9 cellular contexts compared by ENCODE assay signal in the genomic region with DNA sequence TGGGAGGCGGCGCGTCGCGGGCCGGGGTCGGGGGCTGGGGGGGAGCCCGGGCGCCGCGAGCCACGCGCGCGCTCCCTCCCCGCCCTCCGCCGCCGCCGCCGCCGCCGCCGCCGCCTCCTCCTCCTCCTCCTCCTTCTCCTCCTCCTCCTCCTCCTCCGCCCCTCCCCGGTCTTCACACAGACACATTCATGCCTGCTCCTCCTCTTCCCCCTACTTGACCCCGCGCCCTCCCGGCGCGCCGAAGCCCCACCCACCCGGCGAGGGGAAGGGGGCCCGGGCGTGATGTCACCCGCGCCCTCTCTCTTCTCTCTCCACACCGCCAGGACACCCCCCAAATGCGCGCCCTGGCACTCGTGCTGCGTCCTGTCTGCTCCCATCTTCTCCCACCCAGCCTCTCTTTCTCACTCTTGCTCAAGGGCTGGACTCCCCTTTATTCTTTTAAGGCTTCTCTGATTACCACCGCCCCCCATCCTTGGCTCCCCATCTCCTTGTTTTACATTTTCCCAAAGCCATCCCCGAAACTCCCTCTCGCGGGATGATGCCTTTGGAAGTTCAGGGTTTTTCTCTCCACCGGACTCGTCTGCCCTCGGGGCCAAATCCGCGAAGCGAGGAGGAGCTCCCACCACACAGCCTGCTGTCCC. TPM values are rescaled to one million over a fixed set of nuclear protein-coding genes. Genes with fewer than 3 reads are reported as not detected.
DNase-seq lines count a peak whose midpoint lies in the region; ATAC-seq and TF ChIP-seq lines count a peak whose summit lies in the region.
"Had no signal": no experiment of that assay in that cellular context is flagged by ENCODE, and none has a peak within 500 bp of the region (broad histone marks: within the 10 kb centered on the region; RNA-seq: fewer than 3 reads in every experiment).

No MANE protein-coding gene starts in this region.

- 7 to 15% methylated on average over 15 to 47 of the region's 54 CpGs for WGBS in heart right ventricle, 2 donors
- no CpG with 5 or more reads among the region's 54 CpGs for WGBS in trophoblast cell (ENCODE audit: extremely low coverage, insufficient coverage, insufficient read length)

- no peak for ATAC-seq in activated naive CD8-positive, alpha-beta T cell treated with anti-CD3 and anti-CD28 coated beads, Interleukin-2, amount 50 U/mL, for 24 hours
- peak; percentile 28 to 51 (median 41) for ATAC-seq in heart right ventricle
- ATAC-seq in HG03025 (IDR thresholded peaks at IDR 0.05; ENCODE audit: low FRiP score, unreplicated experiment), result no peak
- no peak for ATAC-seq in HG02571 (IDR thresholded peaks at IDR 0.05; ENCODE audit: unreplicated experiment)

- TF ChIP-seq CTCF in 22Rv1 (IDR thresholded peaks at IDR 0.05), result 0 out of 2 replicates have a peak, but pooled peaks have one; percentile 0
- no peak for TF ChIP-seq CTCF in heart right ventricle (IDR thresholded peaks at IDR 0.05)

- H3K36me3 ChIP-seq in H7 (replicated peaks; ENCODE audit: control insufficient read depth, insufficient read depth, low read length), result no peaks in the 10 kb centered on the region
- H3K36me3 ChIP-seq in heart right ventricle, result no peaks in the 10 kb centered on the region
- no peaks in the 10 kb centered on the region for H3K36me3 ChIP-seq in trophoblast cell (ENCODE audit: control insufficient read depth in 1 of 2, insufficient read depth in 2 of 2, low read length in 2 of 2)
- H3K36me3 ChIP-seq: neutrophil had no signal

- peak overlapping the region; percentile 58 for H2BK5ac ChIP-seq in trophoblast cell (ENCODE audit: low read depth, low read length, poor library complexity)

- H3K27ac ChIP-seq in 22Rv1 (peak overlapping the region; percentile 73), heart right ventricle (peak overlapping the region; percentile 44 to 87 (median 82)), trophoblast cell (ENCODE audit: low read depth, low read length) (peak overlapping the region; percentile 86)
- H3K27ac ChIP-seq: neutrophil had no signal

- intact Hi-C loops in heart right ventricle (cut with DNase I), result loop anchor here in 3 of 10 donors (5.0 to 10.0 kb wide), 3 partner anchors 133 to 256 kb away; no protein-coding TSS in a partner anchor

- H3K27me3 ChIP-seq in H7 (ENCODE audit: control insufficient read depth, insufficient read depth, low read length), result peaks cover 28% of the 10 kb centered on the region
- H3K27me3 ChIP-seq in heart right ventricle, result peaks cover 0 to 61% (median 0%) of the 10 kb centered on the region in 7 donors
- H3K27me3 ChIP-seq in trophoblast cell (ENCODE audit: insufficient read depth, low read length), result no peaks in the 10 kb centered on the region

- no peak overlapping the region for H3K27ac Mint-ChIP-seq in activated naive CD8-positive, alpha-beta T cell treated with anti-CD3 and anti-CD28 coated beads, Interleukin-2, amount 50 U/mL, for 24 hours

- peak overlapping the region; percentile 83 for H4K8ac ChIP-seq in trophoblast cell (ENCODE audit: low read depth, low read length)

- H3K4me1 Mint-ChIP-seq in activated naive CD8-positive, alpha-beta T cell treated with anti-CD3 and anti-CD28 coated beads, Interleukin-2, amount 50 U/mL, for 24 hours, result peaks cover 9% of the 10 kb centered on the region

- H3K14ac ChIP-seq in trophoblast cell (ENCODE audit: low read length), result peak overlapping the region; percentile 31

- no peak overlapping the region for H2BK120ac ChIP-seq in trophoblast cell (ENCODE audit: insufficient read depth, low read length, poor library complexity)

- H3K4me3 ChIP-seq in H7 (ENCODE audit: insufficient read depth, low read depth, low read length) (peak overlapping the region; percentile 81), heart right ventricle (peak overlapping the region in 9 of 10 donors; percentile 62 to 84 (median 80)), trophoblast cell (ENCODE audit: low read depth, low read length) (peak overlapping the region; percentile 90)

- H3K9me3 Mint-ChIP-seq in activated naive CD8-positive, alpha-beta T cell treated with anti-CD3 and anti-CD28 coated beads, Interleukin-2, amount 50 U/mL, for 24 hours, result no peaks in the 10 kb centered on the region

- peaks cover 61% of the 10 kb centered on the region for H3K27me3 Mint-ChIP-seq in activated naive CD8-positive, alpha-beta T cell treated with anti-CD3 and anti-CD28 coated beads, Interleukin-2, amount 50 U/mL, for 24 hours

- H3K4ac ChIP-seq in trophoblast cell (ENCODE audit: low read depth, low read length), result no peak overlapping the region

- H3K9ac ChIP-seq in trophoblast cell (ENCODE audit: low read length), result no peak overlapping the region

- no peak overlapping the region for H3K23ac ChIP-seq in trophoblast cell (ENCODE audit: low read length)

- no peaks in the 10 kb centered on the region for H3K36me3 Mint-ChIP-seq in activated naive CD8-positive, alpha-beta T cell treated with anti-CD3 and anti-CD28 coated beads, Interleukin-2, amount 50 U/mL, for 24 hours (ENCODE audit: low read depth)

- H3K79me1 ChIP-seq in trophoblast cell (ENCODE audit: low read length), result peaks cover 16% of the 10 kb centered on the region

- peak overlapping the region; percentile 43 for H2AFZ ChIP-seq in trophoblast cell (ENCODE audit: insufficient read depth, low read length, poor library complexity)

- H3K4me2 ChIP-seq in trophoblast cell (ENCODE audit: low read length), result peak overlapping the region; percentile 75

- no peak overlapping the region for H2AK5ac ChIP-seq in trophoblast cell (ENCODE audit: low read length)

- peak overlapping the region; percentile 54 for H2BK12ac ChIP-seq in trophoblast cell (ENCODE audit: low read length)

- H4K12ac ChIP-seq in trophoblast cell (ENCODE audit: low read depth, low read length), result peak overlapping the region; percentile 11

- no peak overlapping the region for H3K18ac ChIP-seq in trophoblast cell (ENCODE audit: low read length)

- H3K4me3 Mint-ChIP-seq in activated naive CD8-positive, alpha-beta T cell treated with anti-CD3 and anti-CD28 coated beads, Interleukin-2, amount 50 U/mL, for 24 hours, result peak overlapping the region; percentile 58

- H3K9me3 ChIP-seq in heart right ventricle (no peaks in the 10 kb centered on the region), trophoblast cell (ENCODE audit: insufficient read depth, low read depth, low read length) (no peaks in the 10 kb centered on the region)
- H3K9me3 ChIP-seq: neutrophil had no signal

- H4K91ac ChIP-seq in trophoblast cell (ENCODE audit: low read depth, low read length), result peak overlapping the region; percentile 90

- DNase-seq in H7 (peak; percentile 94), heart right ventricle (peak; percentile 76), trophoblast cell (peak in 1 of 2 donors; percentile 50), NCI-H2171 treated with DMSO at 0.1 percent for 48 hours (lab: John Stamatoyannopoulos, UW) (no peak)
- DNase-seq in activated naive CD8-positive, alpha-beta T cell treated with anti-CD3 and anti-CD28 coated beads, Interleukin-2, amount 50 U/mL, for 24 hours, result no peak

- H3K79me2 ChIP-seq in trophoblast cell (ENCODE audit: control insufficient read depth, insufficient read depth, low read length, poor library complexity), result peaks cover 10% of the 10 kb centered on the region

- H3K4me1 ChIP-seq in heart right ventricle (peaks cover 0 to 19% (median 11%) of the 10 kb centered on the region in 9 donors), trophoblast cell (ENCODE audit: control insufficient read depth in 1 of 2, insufficient read depth in 2 of 2, low read length in 2 of 2) (peaks cover 2 to 5% of the 10 kb centered on the region in 2 experiments)

RNA-seq across cellular contexts. Expression of a gene that starts 1.0 kb away (rescaled TPM):
- total RNA-seq in H7 (2014; rRNA removed; shearing (Covaris generic)), result 6.7 and 12.4 TPM in 2 replicates
- total RNA-seq in heart right ventricle, result 1 to 10 TPM; 2.7 to 9.1 (median 5.5) TPM
- under 1 TPM; 0.51 to 0.77 TPM for polyA plus RNA-seq in heart right ventricle
- polyA plus RNA-seq in trophoblast cell (2013), result 11.7 and 12.8 TPM in 2 replicates

Comparison
In these comparisons a context has a peak if more than half of its experiments do, and no peak if none do; other contexts are left out.
1. DNase-seq: peak in H7 (single experiment) and heart right ventricle (2 of 2); none in activated naive CD8-positive, alpha-beta T cell treated with anti-CD3 and anti-CD28 coated beads, Interleukin-2, amount 50 U/mL, for 24 hours (single experiment) and NCI-H2171 treated with DMSO at 0.1 percent for 48 hours (single experiment).
2. ATAC-seq: peak in heart right ventricle (8 of 8); none in activated naive CD8-positive, alpha-beta T cell treated with anti-CD3 and anti-CD28 coated beads, Interleukin-2, amount 50 U/mL, for 24 hours (single experiment), HG03025 (single experiment) and HG02571 (single experiment).
3. Peak in every context shown above with its lines, with median percentiles within 50 percentile points of each other: H3K27ac ChIP-seq and H3K4me3 ChIP-seq.